36 cellular contexts compared by ENCODE assay signal in genomic region chrX:47413179-47413594, GRCh38. TPM values are rescaled to one million over a fixed set of nuclear protein-coding genes. Genes with fewer than 3 reads are reported as not detected.
"Had no signal": no experiment of that assay in that cellular context is flagged by ENCODE, and none has a peak within 500 bp of the region (broad histone marks: within the 10 kb centered on the region; RNA-seq: fewer than 3 reads in every experiment).

No MANE protein-coding gene starts in this region.

- H3K79me2 ChIP-seq: hepatocyte had no signal

- H2AFZ ChIP-seq: hepatocyte had no signal

- FAIRE-seq: colon, endometrium, endothelial cell of umbilical vein had no signal

- H3K4me2 ChIP-seq: hepatocyte had no signal

- DNase-seq: activated B cell treated with CpG ODN at 0.5 μM for 24 hours; activated CD4-positive, alpha-beta memory T cell treated with anti-CD3 and anti-CD28 coated beads for 36 hours; activated CD4-positive, alpha-beta T cell treated with anti-CD3 and anti-CD28 coated beads for 36 hours; activated CD4-positive, alpha-beta T cell treated with anti-CD3 and anti-CD28 coated beads, Interleukin-2, amount 10 ng/mL, durations not matched to agents 24 days and 14 days; activated CD4-positive, CD25-positive, alpha-beta regulatory T cell treated with anti-CD3 and anti-CD28 coated beads, Interleukin-2, amount 50 U/mL, for 72 hours; activated CD8-positive, alpha-beta memory T cell treated with anti-CD3 and anti-CD28 coated beads, Interleukin-2, amount 10 ng/mL, durations not matched to agents 7 days and 5 days; activated CD8-positive, alpha-beta memory T cell treated with anti-CD3 and anti-CD28 coated beads, Interleukin-2, amount 50 U/mL, for 4 hours; activated CD8-positive, alpha-beta T cell treated with anti-CD3 and anti-CD28 coated beads, Interleukin-2, amount 10 ng/mL, durations not matched to agents 7 days and 5 days; activated effector memory CD4-positive, alpha-beta T cell treated with anti-CD3 and anti-CD28 coated beads, Interleukin-2, amount 50 U/mL, for 16 hours; activated naive CD4-positive, alpha-beta T cell treated with anti-CD3 and anti-CD28 coated beads for 36 hours; activated naive CD8-positive, alpha-beta T cell treated with anti-CD3 and anti-CD28 coated beads for 36 hours; activated naive CD8-positive, alpha-beta T cell treated with anti-CD3 and anti-CD28 coated beads, Interleukin-2, amount 50 U/mL, for 24 hours; activated T-cell treated with anti-CD3 and anti-CD28 coated beads, Interleukin-2, amount 50 U/mL, for 1 hour; activated T-cell treated with anti-CD3 and anti-CD28 coated beads, Interleukin-2, amount 50 U/mL, for 48 hours; brain microvascular endothelial cell; caudate nucleus; cortex of kidney; dermis blood vessel endothelial cell; effector CD4-positive, alpha-beta T cell; effector memory CD8-positive, alpha-beta T cell; esophagus squamous epithelium; foreskin melanocyte; heart right ventricle; T1000; WERI-Rb-1 had no signal

- H3K27me3 Mint-ChIP-seq: activated B cell treated with CpG ODN at 0.5 μM for 24 hours; activated CD4-positive, alpha-beta memory T cell treated with anti-CD3 and anti-CD28 coated beads for 36 hours; activated CD4-positive, alpha-beta T cell treated with anti-CD3 and anti-CD28 coated beads for 36 hours; activated CD4-positive, alpha-beta T cell treated with anti-CD3 and anti-CD28 coated beads, Interleukin-2, amount 10 ng/mL, durations not matched to agents 24 days and 14 days; activated CD8-positive, alpha-beta memory T cell treated with anti-CD3 and anti-CD28 coated beads, Interleukin-2, amount 10 ng/mL, durations not matched to agents 7 days and 5 days; activated naive CD4-positive, alpha-beta T cell treated with anti-CD3 and anti-CD28 coated beads, Interleukin-2, amount 50 U/mL, for 24 hours; activated naive CD8-positive, alpha-beta T cell treated with anti-CD3 and anti-CD28 coated beads for 36 hours; activated naive CD8-positive, alpha-beta T cell treated with anti-CD3 and anti-CD28 coated beads, Interleukin-2, amount 50 U/mL, for 24 hours; effector memory CD8-positive, alpha-beta T cell had no signal

- H3K4me1 ChIP-seq: esophagus squamous epithelium, gastroesophageal sphincter, heart right ventricle had no signal

- H3K4me3 ChIP-seq: esophagus squamous epithelium, gastroesophageal sphincter, heart right ventricle, hepatocyte had no signal

- H3K27me3 ChIP-seq: brain microvascular endothelial cell, esophagus squamous epithelium, gastroesophageal sphincter, heart right ventricle, hepatocyte had no signal

- H3K27ac Mint-ChIP-seq: activated B cell treated with CpG ODN at 0.5 μM for 24 hours; activated CD4-positive, alpha-beta memory T cell treated with anti-CD3 and anti-CD28 coated beads for 36 hours; activated CD4-positive, alpha-beta T cell treated with anti-CD3 and anti-CD28 coated beads for 36 hours; activated CD4-positive, alpha-beta T cell treated with anti-CD3 and anti-CD28 coated beads, Interleukin-2, amount 10 ng/mL, durations not matched to agents 24 days and 14 days; activated CD8-positive, alpha-beta memory T cell treated with anti-CD3 and anti-CD28 coated beads, Interleukin-2, amount 10 ng/mL, durations not matched to agents 7 days and 5 days; activated CD8-positive, alpha-beta T cell treated with anti-CD3 and anti-CD28 coated beads, Interleukin-2, amount 10 ng/mL, durations not matched to agents 7 days and 5 days; activated naive CD4-positive, alpha-beta T cell treated with anti-CD3 and anti-CD28 coated beads for 36 hours; activated naive CD4-positive, alpha-beta T cell treated with anti-CD3 and anti-CD28 coated beads, Interleukin-2, amount 50 U/mL, for 24 hours; activated naive CD8-positive, alpha-beta T cell treated with anti-CD3 and anti-CD28 coated beads for 36 hours; activated naive CD8-positive, alpha-beta T cell treated with anti-CD3 and anti-CD28 coated beads, Interleukin-2, amount 50 U/mL, for 24 hours; activated T-helper 1 cell treated with anti-CD3 and anti-CD28 coated beads, Interleukin-12 subunit alpha, Interleukin-12 subunit beta, Interleukin-2, Interleukin-4 antibody, amounts not matched to agents 30 ng/mL and 10 ng/mL and 1 ng/mL, durations not matched to agents 14 hours and 24 hours and 36 hours; activated T-helper 2 cell treated with anti-CD3 and anti-CD28 coated beads, Interferon-gamma antibody, Interleukin-2, Interleukin-4, amounts not matched to agents 10 μg/mL and 5 μg/mL and 100 μg/mL, durations not matched to agents 14 hours and 24 hours and 36 hours; effector memory CD8-positive, alpha-beta T cell; T-helper 2 cell treated with Interferon-gamma antibody and Interleukin-4, amounts not matched to agents 5 μg/mL and 100 μg/mL, for 36 hours had no signal

- ATAC-seq: activated CD4-positive, alpha-beta T cell treated with anti-CD3 and anti-CD28 coated beads for 36 hours; activated CD8-positive, alpha-beta memory T cell treated with anti-CD3 and anti-CD28 coated beads, Interleukin-2, amount 10 ng/mL, durations not matched to agents 7 days and 5 days; activated CD8-positive, alpha-beta T cell treated with anti-CD3 and anti-CD28 coated beads, Interleukin-2, amount 10 ng/mL, durations not matched to agents 7 days and 5 days; activated naive CD8-positive, alpha-beta T cell treated with anti-CD3 and anti-CD28 coated beads, Interleukin-2, amount 50 U/mL, for 24 hours; effector memory CD8-positive, alpha-beta T cell; gastroesophageal sphincter; heart right ventricle had no signal

- H3K4me3 Mint-ChIP-seq: activated B cell treated with CpG ODN at 0.5 μM for 24 hours; activated CD4-positive, alpha-beta memory T cell treated with anti-CD3 and anti-CD28 coated beads for 36 hours; activated CD4-positive, alpha-beta T cell treated with anti-CD3 and anti-CD28 coated beads for 36 hours; activated CD4-positive, alpha-beta T cell treated with anti-CD3 and anti-CD28 coated beads, Interleukin-2, amount 10 ng/mL, durations not matched to agents 24 days and 14 days; activated CD8-positive, alpha-beta memory T cell treated with anti-CD3 and anti-CD28 coated beads, Interleukin-2, amount 10 ng/mL, durations not matched to agents 7 days and 5 days; activated CD8-positive, alpha-beta T cell treated with anti-CD3 and anti-CD28 coated beads, Interleukin-2, amount 10 ng/mL, durations not matched to agents 7 days and 5 days; activated naive CD4-positive, alpha-beta T cell treated with anti-CD3 and anti-CD28 coated beads for 36 hours; activated naive CD4-positive, alpha-beta T cell treated with anti-CD3 and anti-CD28 coated beads, Interleukin-2, amount 50 U/mL, for 24 hours; activated naive CD8-positive, alpha-beta T cell treated with anti-CD3 and anti-CD28 coated beads for 36 hours; activated naive CD8-positive, alpha-beta T cell treated with anti-CD3 and anti-CD28 coated beads, Interleukin-2, amount 50 U/mL, for 24 hours; activated T-helper 1 cell treated with anti-CD3 and anti-CD28 coated beads, Interleukin-12 subunit alpha, Interleukin-12 subunit beta, Interleukin-2, Interleukin-4 antibody, amounts not matched to agents 30 ng/mL and 10 ng/mL and 1 ng/mL, durations not matched to agents 14 hours and 24 hours and 36 hours; effector memory CD8-positive, alpha-beta T cell; T-helper 2 cell treated with Interferon-gamma antibody and Interleukin-4, amounts not matched to agents 5 μg/mL and 100 μg/mL, for 36 hours had no signal

- H3K27ac ChIP-seq: brain microvascular endothelial cell, epithelial cell of prostate, esophagus squamous epithelium, gastroesophageal sphincter, heart right ventricle, hepatocyte, WERI-Rb-1 had no signal

- H3K36me3 ChIP-seq: brain microvascular endothelial cell, esophagus squamous epithelium, heart right ventricle, WERI-Rb-1 had no signal

- H3K4me1 Mint-ChIP-seq: activated B cell treated with CpG ODN at 0.5 μM for 24 hours; activated CD4-positive, alpha-beta T cell treated with anti-CD3 and anti-CD28 coated beads for 36 hours; activated CD4-positive, alpha-beta T cell treated with anti-CD3 and anti-CD28 coated beads, Interleukin-2, amount 10 ng/mL, durations not matched to agents 24 days and 14 days; activated CD8-positive, alpha-beta memory T cell treated with anti-CD3 and anti-CD28 coated beads, Interleukin-2, amount 10 ng/mL, durations not matched to agents 7 days and 5 days; activated naive CD4-positive, alpha-beta T cell treated with anti-CD3 and anti-CD28 coated beads, Interleukin-2, amount 50 U/mL, for 24 hours; activated naive CD8-positive, alpha-beta T cell treated with anti-CD3 and anti-CD28 coated beads for 36 hours; activated naive CD8-positive, alpha-beta T cell treated with anti-CD3 and anti-CD28 coated beads, Interleukin-2, amount 50 U/mL, for 24 hours had no signal

RNA-seq across cellular contexts. Expression of gene ZNF157, which starts 42.8 kb away (rescaled TPM):
- total RNA-seq: endothelial cell of umbilical vein, glomerular endothelial cell had no signal
- polyA plus RNA-seq: endothelial cell of umbilical vein, hepatocyte had no signal
